20 cellular contexts compared by ENCODE assay signal in the genomic region with DNA sequence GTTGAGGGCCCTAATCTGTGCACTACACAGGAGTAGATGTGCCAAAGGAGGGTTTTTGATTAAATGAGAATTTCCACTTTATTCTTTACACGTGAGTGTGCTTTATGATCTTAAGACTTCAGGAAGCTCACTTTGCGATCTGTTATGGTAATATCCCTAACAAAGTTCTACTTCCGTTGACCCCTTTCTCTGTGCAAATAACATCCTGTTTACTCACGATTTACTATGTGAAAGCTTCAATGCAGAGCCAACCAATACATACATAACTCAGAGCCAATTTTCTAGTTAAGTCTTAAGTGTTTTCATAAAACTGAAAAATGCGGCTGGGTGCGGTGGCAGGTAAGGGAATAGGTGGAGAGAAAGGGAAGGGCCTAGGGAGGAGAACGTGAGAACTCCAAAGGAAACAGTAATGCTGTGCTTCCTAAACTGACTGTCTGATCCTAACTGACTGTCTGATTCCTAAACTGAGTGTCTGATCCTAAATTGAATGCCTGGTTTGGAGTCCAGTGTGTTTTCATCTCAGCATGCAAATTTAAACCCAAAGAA.
A peak's percentile ranks its signal among the peaks of the same experiment; 100 is the strongest.
DNase-seq lines count a peak whose midpoint lies in the region; ATAC-seq, FAIRE-seq and TF ChIP-seq lines count a peak whose summit lies in the region.
"Had no signal": no experiment of that assay in that cellular context is flagged by ENCODE, and none has a peak within 500 bp of the region (broad histone marks: within the 10 kb centered on the region; RNA-seq: fewer than 3 reads in every experiment).

No MANE protein-coding gene starts in this region.

- no peaks in the 10 kb centered on the region for H3K79me2 ChIP-seq in HepG2 (ENCODE audit: insufficient read depth, low read length)
- H3K79me2 ChIP-seq in PC-9 (ENCODE audit: low read depth), result no peaks in the 10 kb centered on the region

- H3K4me1 ChIP-seq in HepG2 (ENCODE audit: insufficient read depth, low read length), result no peaks in the 10 kb centered on the region
- H3K4me1 ChIP-seq in right lobe of liver, result no peaks in the 10 kb centered on the region
- H3K4me1 ChIP-seq in effector memory CD4-positive, alpha-beta T cell (ENCODE audit: control insufficient read depth, insufficient read depth, low read length, poor library complexity, severe bottlenecking), result peaks cover 21% of the 10 kb centered on the region
- H3K4me1 ChIP-seq in spleen, result peaks cover 0 to 45% (median 9%) of the 10 kb centered on the region in 6 donors
- H3K4me1 ChIP-seq in PC-9 (replicated peaks; ENCODE audit: insufficient read depth), result no peaks in the 10 kb centered on the region
- H3K4me1 ChIP-seq: prostate gland had no signal

- H2AFZ ChIP-seq in HepG2 (ENCODE audit: low read length), result no peak overlapping the region
- H2AFZ ChIP-seq in PC-9, result no peak overlapping the region

- no peaks in the 10 kb centered on the region for H3F3A ChIP-seq in PC-9 (ENCODE audit: insufficient read depth, low read depth)

- H3K4me3 ChIP-seq in HepG2 (replicated peaks in 1 of 3; ENCODE audit: insufficient read depth in 1 of 3, low read depth in 2 of 3, low read length in 3 of 3), result no peak overlapping the region
- H3K4me3 ChIP-seq in right lobe of liver, result no peak overlapping the region
- peak overlapping the region; percentile 0 for H3K4me3 ChIP-seq in effector memory CD4-positive, alpha-beta T cell (ENCODE audit: insufficient read depth, low read depth, low read length, poor library complexity, severe bottlenecking)
- H3K4me3 ChIP-seq in spleen, result no peak overlapping the region
- no peak overlapping the region for H3K4me3 ChIP-seq in PC-9
- H3K4me3 ChIP-seq: prostate gland, skin epidermis had no signal

- BruUV-seq in HepG2 (replicated peaks; lab: Mats Ljungman, UMichigan), result no TSS peak
- BruUV-seq in PC-9 (replicated peaks; lab: Mats Ljungman, UMichigan), result no TSS peak

- TF ChIP-seq EP300 in HepG2 (IDR thresholded peaks at IDR 0.05; ENCODE audit: low read depth in 2 of 2, low read length in 2 of 2), result no peak
- no peak for TF ChIP-seq EP300 in HepG2 (CRISPR knock-in tag; IDR thresholded peaks at IDR 0.05; ENCODE audit: borderline replicate concordance)

- no peaks in the 10 kb centered on the region for H4K20me1 ChIP-seq in HepG2 (ENCODE audit: insufficient read depth, low read length)
- H4K20me1 ChIP-seq in PC-9 (ENCODE audit: insufficient read depth), result no peaks in the 10 kb centered on the region

- ATAC-seq in HepG2 (no peak), right lobe of liver (no peak)

- no peak for TF ChIP-seq RAD21 in HepG2 (CRISPR knock-in tag; IDR thresholded peaks at IDR 0.05)

- intact Hi-C loops in HepG2 (cut with micrococcal nuclease; ENCODE audit: unreplicated experiment) (no loop called here), right lobe of liver (cut with DNase I) (no loop called here), spleen (cut with DNase I; ENCODE audit: low total_unique reads) (no loop called here), PC-9 (cut with micrococcal nuclease; ENCODE audit: unreplicated experiment) (no loop called here)

- in situ Hi-C loops in HepG2 (cut with HindIII; ENCODE audit: extremely low pct_ligation_motif_present, low pct_unique_long_range_greater_than_20kb), result no loop called here

- TF ChIP-seq POLR2A in HepG2 (IDR thresholded peaks at IDR 0.05; ENCODE audit: insufficient read depth in 1 of 2, low read depth in 2 of 2, low read length in 2 of 2) (no peak), right lobe of liver (IDR thresholded peaks at IDR 0.05) (no peak), spleen (IDR thresholded peaks at IDR 0.05) (no peak)

- H3K27ac ChIP-seq in HepG2 (ENCODE audit: extremely low read length, insufficient read depth, low read length) (no peak overlapping the region), right lobe of liver (no peak overlapping the region), spleen (peak overlapping the region in 2 of 8 donors; percentile 33 to 37), PC-9 (no peak overlapping the region)
- H3K27ac ChIP-seq in effector memory CD4-positive, alpha-beta T cell (ENCODE audit: insufficient read depth, low read length, poor library complexity, severe bottlenecking), result peak overlapping the region; percentile 43
- H3K27ac ChIP-seq: prostate gland had no signal

- POLR2A ChIA-PET in HepG2 (lab: Yijun Ruan, JAX), result no interaction called here
- POLR2A ChIA-PET in PC-9 (lab: Charles Lee; ENCODE audit: unreplicated experiment), result no interaction called here

- H3K4me2 ChIP-seq in HepG2 (ENCODE audit: low read depth, low read length) (no peak overlapping the region), PC-9 (no peak overlapping the region)

- 19% methylated on average over 7 of the region's 7 CpGs for WGBS in HepG2 (ENCODE audit: low lambda C conversion rate)
- WGBS in right lobe of liver (ENCODE audit: insufficient coverage, low coverage, low lambda C conversion rate, missing lambda C conversion rate), result 44% methylated on average over 7 of the region's 7 CpGs
- 67 to 78% (median 75%) methylated on average over 7 of the region's 7 CpGs for WGBS in spleen, 5 donors

- CTCF ChIA-PET in HepG2 (lab: Yijun Ruan, JAX; ENCODE audit: low intra/inter-chr PET ratio, low total read pairs), result no interaction called here
- CTCF ChIA-PET in PC-9 (lab: Charles Lee), result no interaction called here

- FAIRE-seq in HepG2 (lab: Jason Lieb, UNC), result no peak
- FAIRE-seq: astrocyte, H54 had no signal

- H3K9me2 ChIP-seq in PC-9 (ENCODE audit: insufficient read depth), result no peaks in the 10 kb centered on the region

- H3K36me3 ChIP-seq in HepG2 (replicated peaks in 1 of 2; ENCODE audit: control insufficient read depth in 1 of 2, insufficient read depth in 2 of 2, low read length in 2 of 2) (no peaks in the 10 kb centered on the region), right lobe of liver (no peaks in the 10 kb centered on the region), spleen (no peaks in the 10 kb centered on the region), PC-9 (ENCODE audit: low read depth) (no peaks in the 10 kb centered on the region)
- no peaks in the 10 kb centered on the region for H3K36me3 ChIP-seq in effector memory CD4-positive, alpha-beta T cell (ENCODE audit: control insufficient read depth, insufficient read depth, low read length)
- H3K36me3 ChIP-seq: prostate gland had no signal

- H3K9ac ChIP-seq in HepG2 (ENCODE audit: insufficient read depth, low read depth, low read length), result no peak overlapping the region

- TF ChIP-seq CTCF in HepG2 (CRISPR knock-in tag; IDR thresholded peaks at IDR 0.05) (no peak), right lobe of liver (IDR thresholded peaks at IDR 0.05) (no peak), spleen (IDR thresholded peaks at IDR 0.05 in 8 of 11, conservative IDR thresholded peaks at IDR 0.05 in 3 of 11) (no peak), PC-9 (conservative IDR thresholded peaks at IDR 0.05) (no peak)

- H3K9me3 ChIP-seq in HepG2 (ENCODE audit: low read length) (no peaks in the 10 kb centered on the region), right lobe of liver (no peaks in the 10 kb centered on the region), spleen (no peaks in the 10 kb centered on the region), PC-9 (ENCODE audit: insufficient read depth, low read depth) (no peaks in the 10 kb centered on the region)
- no peaks in the 10 kb centered on the region for H3K9me3 ChIP-seq in effector memory CD4-positive, alpha-beta T cell (ENCODE audit: control insufficient read depth, low read length)
- H3K9me3 ChIP-seq: prostate gland had no signal

- H3K27me3 ChIP-seq in HepG2 (ENCODE audit: control insufficient read depth in 1 of 2, insufficient read depth in 2 of 2, low read length in 2 of 2) (no peaks in the 10 kb centered on the region), right lobe of liver (no peaks in the 10 kb centered on the region), spleen (replicated peaks in 1 of 7) (no peaks in the 10 kb centered on the region), PC-9 (ENCODE audit: insufficient read depth, low read depth) (no peaks in the 10 kb centered on the region)
- no peaks in the 10 kb centered on the region for H3K27me3 ChIP-seq in effector memory CD4-positive, alpha-beta T cell (replicated peaks; ENCODE audit: control insufficient read depth, insufficient read depth, low read length, poor library complexity, severe bottlenecking)

- DNase-seq in NCI-H748 (lab: John Stamatoyannopoulos, UW; ENCODE audit: unreplicated experiment) (peak; percentile 33), NCI-H748 treated with DMSO at 0.1 percent for 48 hours (lab: John Stamatoyannopoulos, UW) (no peak), HepG2 (ENCODE audit: low spot score) (no peak), right lobe of liver (no peak), spleen (no peak), PC-9 (no peak), DMS 273 treated with DMSO at 0.1 percent for 48 hours (lab: John Stamatoyannopoulos, UW) (no peak)
- no peak for DNase-seq in effector memory CD4-positive, alpha-beta T cell
- DNase-seq: 8988T; activated CD8-positive, alpha-beta memory T cell treated with anti-CD3 and anti-CD28 coated beads for 24 hours; activated effector memory CD4-positive, alpha-beta T cell treated with anti-CD3 and anti-CD28 coated beads, Interleukin-2, amount 50 U/mL, for 16 hours; effector CD8-positive, alpha-beta T cell; glutamatergic neuron; NCI-H146; NCI-H2171 treated with DMSO at 0.1 percent for 48 hours; stimulated activated CD4-positive, alpha-beta T cell treated with anti-CD3 and anti-CD28 coated beads, Interleukin-2, amount 100 ng/mL, for 48 hours had no signal

TF ChIP-seq in HepG2, 621 proteins besides CTCF, POLR2A, EP300 and RAD21:
- TF ChIP-seq, protein P1, sequence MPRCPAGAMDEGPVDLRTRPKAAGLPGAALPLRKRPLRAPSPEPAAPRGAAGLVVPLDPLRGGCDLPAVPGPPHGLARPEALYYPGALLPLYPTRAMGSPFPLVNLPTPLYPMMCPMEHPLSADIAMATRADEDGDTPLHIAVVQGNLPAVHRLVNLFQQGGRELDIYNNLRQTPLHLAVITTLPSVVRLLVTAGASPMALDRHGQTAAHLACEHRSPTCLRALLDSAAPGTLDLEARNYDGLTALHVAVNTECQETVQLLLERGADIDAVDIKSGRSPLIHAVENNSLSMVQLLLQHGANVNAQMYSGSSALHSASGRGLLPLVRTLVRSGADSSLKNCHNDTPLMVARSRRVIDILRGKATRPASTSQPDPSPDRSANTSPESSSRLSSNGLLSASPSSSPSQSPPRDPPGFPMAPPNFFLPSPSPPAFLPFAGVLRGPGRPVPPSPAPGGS (CRISPR knock-in tag; IDR thresholded peaks at IDR 0.05), result no peak
- TF ChIP-seq GABPA (IDR thresholded peaks at IDR 0.05; ENCODE audit: low read depth, low read length), result no peak
- peak; percentile 70 for TF ChIP-seq GABPA (CRISPR knock-in tag; IDR thresholded peaks at IDR 0.05; ENCODE audit: low read depth)
- no peak for TF ChIP-seq ZNF790 (CRISPR knock-in tag; IDR thresholded peaks at IDR 0.05; ENCODE audit: borderline replicate concordance)
TF ChIP-seq in HepG2: peak in this region for 1.
